Comparison of ENCODE assay signal across 8 cellular contexts in genomic region chr1:91872560-91873081, GRCh38. TPM values are rescaled to one million over a fixed set of nuclear protein-coding genes. Genes with fewer than 3 reads are reported as not detected.
DNase-seq lines count a peak whose midpoint lies in the region; ATAC-seq, FAIRE-seq and TF ChIP-seq lines count a peak whose summit lies in the region.

No MANE protein-coding gene starts in this region.

- CTCF ChIA-PET in A549 (lab: Yijun Ruan, JAX) = interaction anchor here (0.7 to 1.0 kb wide), 2 partner anchors 12 to 59 kb away, joined by 3 read pairs; no protein-coding TSS in a partner anchor

- 17% methylated on average over 7 of the region's 7 CpGs for WGBS in A549 (ENCODE audit: missing lambda C conversion rate)

- H3K4me3 ChIP-seq in A549 = no peak overlapping the region
- H3K4me3 ChIP-seq in ascending aorta = no peak overlapping the region

- no peaks in the 10 kb centered on the region for H3K27me3 ChIP-seq in ascending aorta

- no peak for FAIRE-seq in A549 (lab: Jason Lieb, UNC)

- POLR2A ChIA-PET in A549 (lab: Yijun Ruan, JAX) = interaction anchor here (0.6 kb wide), 1 partner anchor 10 kb away, joined by 4 read pairs; no protein-coding TSS in a partner anchor

- intact Hi-C loops in ascending aorta (cut with DNase I) = no loop called here

- in situ Hi-C loops in GM13977 (cut with MboI; ENCODE audit: low pct_unique_long_range_greater_than_20kb, low sequenced_read_pairs, unreplicated experiment) = no loop called here

- no peaks in the 10 kb centered on the region for H3K36me3 ChIP-seq in ascending aorta

- H3K4me2 ChIP-seq in A549 = peak overlapping the region; percentile 75

- no peak for TF ChIP-seq CTCF in A549 (IDR thresholded peaks at IDR 0.05)
- TF ChIP-seq CTCF in ascending aorta (IDR thresholded peaks at IDR 0.05) = no peak
- TF ChIP-seq CTCF in GM13977 (IDR thresholded peaks at IDR 0.05; ENCODE audit: extremely low read depth, insufficient read depth, missing control alignments) = no peak

- no peak for TF ChIP-seq RAD21 in A549 (conservative IDR thresholded peaks at IDR 0.05 in 1 of 2, IDR thresholded peaks at IDR 0.05 in 1 of 2)

- H3K9me3 ChIP-seq in A549 = no peaks in the 10 kb centered on the region
- H3K9me3 ChIP-seq in ascending aorta = no peaks in the 10 kb centered on the region

- no peak for DNase-seq in A549 (ENCODE audit: low read depth in 1 of 2, low spot score in 1 of 2)
- peak; percentile 42 to 57 for DNase-seq in activated CD4-positive, alpha-beta T cell treated with anti-CD3 and anti-CD28 coated beads, Interleukin-2, amount 50 U/mL, for 48 hours
- DNase-seq in glomerular visceral epithelial cell (ENCODE audit: extremely low spot score) = peak; percentile 48
- no peak for DNase-seq in ascending aorta (ENCODE audit: low spot score in 2 of 2)
- no peak for DNase-seq in MV-4-11 (lab: John Stamatoyannopoulos, UW)
- no peak for DNase-seq in GM13977 (ENCODE audit: low spot score)
- no peak for DNase-seq in NCI-H226

- peaks cover 33% of the 10 kb centered on the region for H3K4me1 ChIP-seq in A549
- H3K4me1 ChIP-seq in ascending aorta = peaks cover 0 to 6% of the 10 kb centered on the region in 2 donors

- no peak for TF ChIP-seq EP300 in A549 (IDR thresholded peaks at IDR 0.05)

- peak overlapping the region; percentile 6 to 76; a peak in 4 of 6 replicates for H3K27ac ChIP-seq in A549
- no peak overlapping the region for H3K27ac ChIP-seq in ascending aorta

- peak in 1 of 2 experiments; percentile 22; a peak in 2 of 6 replicates for ATAC-seq in A549
- ATAC-seq in HG03432 (IDR thresholded peaks at IDR 0.05; ENCODE audit: unreplicated experiment) = peak; percentile 38

- TF ChIP-seq POLR2A in A549 (IDR thresholded peaks at IDR 0.05; ENCODE audit: low read length) = no peak

TF ChIP-seq in A549, 52 proteins besides CTCF, POLR2A, EP300 and RAD21:
- TF ChIP-seq HOXA7 (CRISPR knock-in tag; IDR thresholded peaks at IDR 0.05) = no peak
- no peak for TF ChIP-seq USF2 (IDR thresholded peaks at IDR 0.05)
- TF ChIP-seq, protein P1, sequence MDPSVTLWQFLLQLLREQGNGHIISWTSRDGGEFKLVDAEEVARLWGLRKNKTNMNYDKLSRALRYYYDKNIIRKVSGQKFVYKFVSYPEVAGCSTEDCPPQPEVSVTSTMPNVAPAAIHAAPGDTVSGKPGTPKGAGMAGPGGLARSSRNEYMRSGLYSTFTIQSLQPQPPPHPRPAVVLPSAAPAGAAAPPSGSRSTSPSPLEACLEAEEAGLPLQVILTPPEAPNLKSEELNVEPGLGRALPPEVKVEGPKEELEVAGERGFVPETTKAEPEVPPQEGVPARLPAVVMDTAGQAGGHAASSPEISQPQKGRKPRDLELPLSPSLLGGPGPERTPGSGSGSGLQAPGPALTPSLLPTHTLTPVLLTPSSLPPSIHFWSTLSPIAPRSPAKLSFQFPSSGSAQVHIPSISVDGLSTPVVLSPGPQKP (IDR thresholded peaks at IDR 0.05; ENCODE audit: low read depth, low read length) = no peak
- TF ChIP-seq ZFP36 (IDR thresholded peaks at IDR 0.05; ENCODE audit: borderline replicate concordance, partially characterized antibody) = no peak
- no peak for TF ChIP-seq SMC3 (IDR thresholded peaks at IDR 0.05)
- no peak for TF ChIP-seq RFX5 (IDR thresholded peaks at IDR 0.05)
- no peak for TF ChIP-seq EHF (CRISPR knock-in tag; IDR thresholded peaks at IDR 0.05)
- TF ChIP-seq RCOR1 (IDR thresholded peaks at IDR 0.05; ENCODE audit: low read depth, low read length) = no peak
- TF ChIP-seq FOXS1 (CRISPR knock-in tag; IDR thresholded peaks at IDR 0.05) = no peak
- TF ChIP-seq HOXB5 (CRISPR knock-in tag; IDR thresholded peaks at IDR 0.05) = no peak

RNA-seq across cellular contexts. Expression of gene TGFBR3, which starts 13.3 kb away (rescaled TPM):
- polyA plus RNA-seq in A549 (2011; rRNA removed) = 8.9 and 12.1 TPM in 2 replicates
- polyA plus RNA-seq in A549 (2012; cell fraction: cytosol; rRNA removed) = 2.2 and 2.6 TPM in 2 replicates
- 3.6 and 3.9 TPM in 2 replicates for polyA plus RNA-seq in A549 (2012; cell fraction: nucleus; rRNA removed)
- 5.0 to 5.8 TPM (median 5.5 TPM) in 3 replicates for polyA plus RNA-seq in A549 (2017; fragmentation: RNase III; extraction: RNeasy Plus Mini Kit Qiagen cat#74134 plus additional on column Dnase treatment)
- polyA minus RNA-seq in A549 (2011; rRNA and poly(A)+ RNA removed) = 19.1 and 19.3 TPM in 2 replicates
- total RNA-seq in ascending aorta = 127 TPM

Comparison
In these comparisons a context has a peak if more than half of its experiments do, and no peak if none do; other contexts are left out.
1. DNase-seq: peak in activated CD4-positive, alpha-beta T cell treated with anti-CD3 and anti-CD28 coated beads, Interleukin-2, amount 50 U/mL, for 48 hours (2 of 2) and glomerular visceral epithelial cell (single experiment); none in A549 (0 of 2), ascending aorta (0 of 2), MV-4-11 (single experiment), GM13977 (single experiment) and NCI-H226 (single experiment).
2. H3K27ac ChIP-seq: peak in A549 (2 of 2); none in ascending aorta (0 of 2).